ENCODE assay signal across 8 cellular contexts in genomic region chr3:123448503-123449091, GRCh38.
A peak's percentile ranks its signal among the peaks of the same experiment; 100 is the strongest.
DNase-seq lines count a peak whose midpoint lies in the region; ATAC-seq and TF ChIP-seq lines count a peak whose summit lies in the region.

Gene ADCY5, minus strand, starts transcription at chr3:123449090. Its CDS starts 545 bp downstream, at chr3:123448545.

- no peak for ATAC-seq in stimulated activated naive CD8-positive, alpha-beta T cell treated with anti-CD3 and anti-CD28 coated beads, Interleukin-15, Interleukin-2, amounts not matched to agents 100 U/mL and 50 U/mL, for 24 hours
- no peak for ATAC-seq in HG03521 (IDR thresholded peaks at IDR 0.05; ENCODE audit: unreplicated experiment)

- no peaks in the 10 kb centered on the region for H3K36me3 ChIP-seq in brain microvascular endothelial cell (replicated peaks)

- in situ Hi-C loops in brain microvascular endothelial cell (cut with HindIII; ENCODE audit: low pct_ligation_motif_present, low sequenced_read_pairs), result no loop called here

- peak within 1 kb of the TSS; percentile 56 for H3K4me3 ChIP-seq in brain microvascular endothelial cell (ENCODE audit: low read depth, low read length)

- peak; percentile 4 for DNase-seq in stimulated activated CD4-positive, alpha-beta T cell treated with anti-CD3 and anti-CD28 coated beads, Interleukin-4, amount 100 ng/mL, for 1 hour
- DNase-seq in stimulated activated CD4-positive, alpha-beta T cell treated with anti-CD3 and anti-CD28 coated beads, Interleukin-2, amount 100 ng/mL, for 48 hours, result no peak
- DNase-seq in brain microvascular endothelial cell, result no peak
- DNase-seq in stimulated activated naive CD8-positive, alpha-beta T cell treated with anti-CD3 and anti-CD28 coated beads, Interleukin-15, Interleukin-2, amounts not matched to agents 100 U/mL and 50 U/mL, for 24 hours, result peak; percentile 8
- DNase-seq in effector CD4-positive, alpha-beta T cell, result no peak
- DNase-seq in cortex of kidney (lab: John Stamatoyannopoulos, UW), result no peak

- H3K27me3 ChIP-seq in brain microvascular endothelial cell (replicated peaks), result peaks cover 61% of the 10 kb centered on the region
- H3K27me3 ChIP-seq in layer of hippocampus (ENCODE audit: control insufficient read depth, insufficient read depth, low read length), result peaks cover 2% of the 10 kb centered on the region

- no peak for TF ChIP-seq CTCF in brain microvascular endothelial cell (IDR thresholded peaks at IDR 0.05; ENCODE audit: low read depth, low read length, missing control alignments)

- H3K27ac ChIP-seq in brain microvascular endothelial cell (no peak within 1 kb of the TSS), layer of hippocampus (ENCODE audit: low read depth, low read length) (peak within 1 kb of the TSS; percentile 82)

Comparison
In these comparisons a context has a peak if more than half of its experiments do, and no peak if none do; other contexts are left out.
1. DNase-seq: peak in stimulated activated CD4-positive, alpha-beta T cell treated with anti-CD3 and anti-CD28 coated beads, Interleukin-4, amount 100 ng/mL, for 1 hour (single experiment) and stimulated activated naive CD8-positive, alpha-beta T cell treated with anti-CD3 and anti-CD28 coated beads, Interleukin-15, Interleukin-2, amounts not matched to agents 100 U/mL and 50 U/mL, for 24 hours (single experiment); none in stimulated activated CD4-positive, alpha-beta T cell treated with anti-CD3 and anti-CD28 coated beads, Interleukin-2, amount 100 ng/mL, for 48 hours (0 of 2), brain microvascular endothelial cell (single experiment), effector CD4-positive, alpha-beta T cell (single experiment) and cortex of kidney (single experiment).